1 cellular context compared by ENCODE assay signal in genomic region chr17:58679263-58680037, GRCh38.
TF ChIP-seq lines count a peak whose summit lies in the region.

No MANE protein-coding gene starts in this region.

TF ChIP-seq in K562, 482 proteins besides CTCF, POLR2A, EP300 and RAD21 (continued from another document and continues in another):
- TF ChIP-seq RREB1 (CRISPR knock-in tag; IDR thresholded peaks at IDR 0.05): 0 out of 2 replicates have a peak, but pooled peaks have one; percentile 51
- no peak for TF ChIP-seq HDGF (IDR thresholded peaks at IDR 0.05)
- TF ChIP-seq ZFP36 (IDR thresholded peaks at IDR 0.05; ENCODE audit: low read depth, low read length, partially characterized antibody): peak; percentile 34
- TF ChIP-seq ZNF766 (CRISPR knock-in tag; conservative IDR thresholded peaks at IDR 0.05): no peak
- peak; percentile 88 for TF ChIP-seq NEUROD1 (IDR thresholded peaks at IDR 0.05; ENCODE audit: borderline replicate concordance, low read depth, low read length, partially characterized antibody)
- TF ChIP-seq RFX5 (IDR thresholded peaks at IDR 0.05; ENCODE audit: low read depth, low read length): peak; percentile 50
- no peak for TF ChIP-seq ELK1 (CRISPR knock-in tag; IDR thresholded peaks at IDR 0.05)
- 0 out of 2 replicates have a peak, but pooled peaks have one; percentile 52 for TF ChIP-seq DIDO1 (tag; IDR thresholded peaks at IDR 0.05; ENCODE audit: low read depth)
- peak; percentile 92; the same call in 1 of the 2 replicates for TF ChIP-seq ZBTB1 (CRISPR knock-in tag; IDR thresholded peaks at IDR 0.05; ENCODE audit: borderline replicate concordance, low read depth)
- peak; percentile 45; the same call in 1 of the 2 replicates for TF ChIP-seq TFAP4 (CRISPR knock-in tag; IDR thresholded peaks at IDR 0.05; ENCODE audit: borderline replicate concordance)
- TF ChIP-seq NR1H2 (CRISPR knock-in tag; IDR thresholded peaks at IDR 0.05): peak; percentile 49; the same call in 1 of the 2 replicates
- no peak for TF ChIP-seq NFE2L1 (tag; IDR thresholded peaks at IDR 0.05; ENCODE audit: borderline replicate concordance, low read depth)
- peak; percentile 76 for TF ChIP-seq PRDM10 (IDR thresholded peaks at IDR 0.05; ENCODE audit: partially characterized antibody)
- TF ChIP-seq MAX (CRISPR knock-in tag; IDR thresholded peaks at IDR 0.05): no peak; the same call in 1 of the 2 replicates
- TF ChIP-seq ZNF507 (tag; conservative IDR thresholded peaks at IDR 0.05): no peak
- peak; percentile 96 to 100 for TF ChIP-seq SIN3A (IDR thresholded peaks at IDR 0.05; ENCODE audit: borderline replicate concordance in 2 of 2, control insufficient read depth in 1 of 2, low read depth in 2 of 2, low read length in 2 of 2)
- peak; percentile 100 for TF ChIP-seq NFXL1 (CRISPR knock-in tag; IDR thresholded peaks at IDR 0.05)
- peak; percentile 99 for TF ChIP-seq NCOR1 (IDR thresholded peaks at IDR 0.05)
- TF ChIP-seq CBX2 (IDR thresholded peaks at IDR 0.05; ENCODE audit: insufficient read depth, low read length, poor library complexity, severe bottlenecking): no peak
- TF ChIP-seq CEBPB (tag; IDR thresholded peaks at IDR 0.05): peak; percentile 79
- TF ChIP-seq BCLAF1 (IDR thresholded peaks at IDR 0.05; ENCODE audit: borderline replicate concordance in 1 of 2, control insufficient read depth in 1 of 2, low read depth in 2 of 2, low read length in 1 of 2): peak; percentile 87 to 100
- TF ChIP-seq ETS1 (conservative IDR thresholded peaks at IDR 0.05; ENCODE audit: control insufficient read depth, low read depth, low read length): peak; percentile 100
- peak; percentile 82 for TF ChIP-seq PHB2 (IDR thresholded peaks at IDR 0.05; ENCODE audit: low read depth)
- no peak for TF ChIP-seq ID3 (CRISPR knock-in tag; IDR thresholded peaks at IDR 0.05)
- 0 out of 2 replicates have a peak, but pooled peaks have one; percentile 81 for TF ChIP-seq ID3 (tag; IDR thresholded peaks at IDR 0.05)
- TF ChIP-seq CTCFL (IDR thresholded peaks at IDR 0.05; ENCODE audit: borderline replicate concordance, insufficient read depth, low read depth, low read length, poor library complexity, severe bottlenecking): peak; percentile 40
- peak; percentile 94 for TF ChIP-seq E4F1 (CRISPR knock-in tag; IDR thresholded peaks at IDR 0.05; ENCODE audit: borderline replicate concordance)
- peak; percentile 55; the same call in 1 of the 2 replicates for TF ChIP-seq ZNF431 (CRISPR knock-in tag; IDR thresholded peaks at IDR 0.05)
- no peak for TF ChIP-seq NR3C1 (CRISPR knock-in tag; IDR thresholded peaks at IDR 0.05)
- 0 out of 2 replicates have a peak, but pooled peaks have one; percentile 12 for TF ChIP-seq TEAD2 (tag; IDR thresholded peaks at IDR 0.05)
- TF ChIP-seq TEAD1 (CRISPR knock-in tag; IDR thresholded peaks at IDR 0.05): peak; percentile 84 to 100; a peak in 3 of 4 replicates
- no peak for TF ChIP-seq ZNF121 (CRISPR knock-in tag; conservative IDR thresholded peaks at IDR 0.05)
